1 cellular context compared by ENCODE assay signal in genomic region chr21:44959376-44960091, GRCh38.
A peak's percentile ranks its signal among the peaks of the same experiment; 100 is the strongest.
TF ChIP-seq lines count a peak whose summit lies in the region.

No MANE protein-coding gene starts in this region.

TF ChIP-seq in HepG2, 621 proteins besides CTCF, POLR2A, EP300 and RAD21:
- TF ChIP-seq AGO2 (optimal IDR thresholded peaks at IDR 0.05; ENCODE audit: low read depth, low read length) (peak; percentile 46), ZNF260 (CRISPR knock-in tag; IDR thresholded peaks at IDR 0.05; ENCODE audit: borderline replicate concordance, low read depth) (no peak), DNMT3B (CRISPR knock-in tag; conservative IDR thresholded peaks at IDR 0.05) (no peak)
